13 cellular contexts compared by ENCODE assay signal in the genomic region with DNA sequence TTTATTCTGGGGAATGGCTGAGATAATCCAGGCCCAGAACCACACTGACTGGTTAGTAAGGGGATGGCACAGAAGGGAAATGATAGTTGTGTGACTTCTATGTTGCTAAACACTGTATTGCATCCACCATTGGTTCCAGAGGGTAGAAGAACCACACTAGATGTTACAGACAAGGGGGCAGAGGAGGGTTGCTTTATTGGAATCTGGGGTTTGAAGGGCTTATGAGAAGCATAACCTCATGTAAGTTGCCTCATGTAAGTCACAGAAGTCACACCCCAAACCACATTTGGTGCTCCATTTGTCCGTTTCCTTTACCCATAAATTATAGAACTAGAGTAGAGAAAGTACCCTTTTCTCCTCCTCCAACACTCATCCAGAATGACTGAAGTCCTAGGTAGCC. TPM values are rescaled to one million over a fixed set of nuclear protein-coding genes. Genes with fewer than 3 reads are reported as not detected.
A peak's percentile ranks its signal among the peaks of the same experiment; 100 is the strongest.
DNase-seq lines count a peak whose midpoint lies in the region; ATAC-seq, FAIRE-seq and TF ChIP-seq lines count a peak whose summit lies in the region.
"Had no signal": no experiment of that assay in that cellular context is flagged by ENCODE, and none has a peak within 500 bp of the region (broad histone marks: within the 10 kb centered on the region; RNA-seq: fewer than 3 reads in every experiment).

No MANE protein-coding gene starts in this region.

- DNase-seq in GM12891 (ENCODE audit: insufficient read length, low spot score) (no peak), NB4 (ENCODE audit: low read depth) (peak; percentile 89), RPMI8226 (no peak), aorta (no peak), A673 (ENCODE audit: low spot score) (no peak)
- no peak for DNase-seq in activated T-helper 2 cell treated with anti-CD3 and anti-CD28 coated beads, Interferon-gamma antibody, Interleukin-2, Interleukin-4, amounts not matched to agents 10 μg/mL and 5 μg/mL and 100 μg/mL, durations not matched to agents 14 hours and 24 hours and 36 hours (ENCODE audit: low spot score)
- DNase-seq in stimulated activated naive B cell treated with anti-CD40 and anti-IgM and Interleukin-4, amounts not matched to agents 10 μg/mL and 1 μg/mL and 100 μg/mL, for 72 hours = no peak
- DNase-seq: DMS153, head of caudate nucleus, NCI-H1048, NCI-H526 had no signal

- TF ChIP-seq POLR2A in GM12891 (IDR thresholded peaks at IDR 0.05; ENCODE audit: low read depth, low read length) (no peak), NB4 (IDR thresholded peaks at IDR 0.05; ENCODE audit: extremely low read depth, insufficient read length) (no peak)

- no peak for ATAC-seq in stimulated activated naive B cell treated with anti-CD40 and anti-IgM and Interleukin-4, amounts not matched to agents 10 μg/mL and 1 μg/mL and 100 μg/mL, for 72 hours (replicated peaks)
- ATAC-seq in aorta (ENCODE audit: low FRiP score) = no peak
- ATAC-seq: SK-N-SH treated with all-trans-retinoic acid at 6 μM for 48 hours had no signal

- H3K27me3 Mint-ChIP-seq in activated T-helper 2 cell treated with anti-CD3 and anti-CD28 coated beads, Interferon-gamma antibody, Interleukin-2, Interleukin-4, amounts not matched to agents 10 μg/mL and 5 μg/mL and 100 μg/mL, durations not matched to agents 14 hours and 24 hours and 36 hours (ENCODE audit: low read depth) = no peaks in the 10 kb centered on the region
- H3K27me3 Mint-ChIP-seq in stimulated activated naive B cell treated with anti-CD40 and anti-IgM and Interleukin-4, amounts not matched to agents 10 μg/mL and 1 μg/mL and 100 μg/mL, for 72 hours = no peaks in the 10 kb centered on the region

- intact Hi-C loops in activated T-helper 2 cell treated with anti-CD3 and anti-CD28 coated beads, Interferon-gamma antibody, Interleukin-2, Interleukin-4, amounts not matched to agents 10 μg/mL and 5 μg/mL and 100 μg/mL, durations not matched to agents 14 hours and 24 hours and 36 hours (cut with micrococcal nuclease) = loop anchor here (1.0 to 2.0 kb wide), 8 partner anchors 28 to 304 kb away; a partner anchor contains a TSS
- intact Hi-C loops in aorta (cut with DNase I) (no loop called here), A673 (cut with micrococcal nuclease; ENCODE audit: unreplicated experiment) (no loop called here)

- peak; percentile 64 for FAIRE-seq in GM12891 (lab: Jason Lieb, UNC)

- TF ChIP-seq CTCF in NB4 (IDR thresholded peaks at IDR 0.05; ENCODE audit: low read depth, low read length) (no peak), A673 (conservative IDR thresholded peaks at IDR 0.05; ENCODE audit: low read depth, low read length) (no peak)

- no peaks in the 10 kb centered on the region for H3K9me3 Mint-ChIP-seq in activated T-helper 2 cell treated with anti-CD3 and anti-CD28 coated beads, Interferon-gamma antibody, Interleukin-2, Interleukin-4, amounts not matched to agents 10 μg/mL and 5 μg/mL and 100 μg/mL, durations not matched to agents 14 hours and 24 hours and 36 hours
- peaks cover 1 to 5% of the 10 kb centered on the region in 2 donors for H3K9me3 Mint-ChIP-seq in stimulated activated naive B cell treated with anti-CD40 and anti-IgM and Interleukin-4, amounts not matched to agents 10 μg/mL and 1 μg/mL and 100 μg/mL, for 72 hours

- no peaks in the 10 kb centered on the region for H3K27me3 ChIP-seq in aorta (ENCODE audit: control insufficient read depth in 1 of 2, insufficient read depth in 2 of 2, low read length in 1 of 2)
- no peaks in the 10 kb centered on the region for H3K27me3 ChIP-seq in A673 (replicated peaks; ENCODE audit: insufficient read depth, low read depth, low read length, poor library complexity)

- no TSS peak for BruUV-seq in A673 (replicated peaks; lab: Mats Ljungman, UMichigan)

- peaks cover 46% of the 10 kb centered on the region for H3K4me1 Mint-ChIP-seq in activated T-helper 2 cell treated with anti-CD3 and anti-CD28 coated beads, Interferon-gamma antibody, Interleukin-2, Interleukin-4, amounts not matched to agents 10 μg/mL and 5 μg/mL and 100 μg/mL, durations not matched to agents 14 hours and 24 hours and 36 hours (ENCODE audit: low read depth)
- peaks cover 50 to 67% of the 10 kb centered on the region in 2 donors for H3K4me1 Mint-ChIP-seq in stimulated activated naive B cell treated with anti-CD40 and anti-IgM and Interleukin-4, amounts not matched to agents 10 μg/mL and 1 μg/mL and 100 μg/mL, for 72 hours

- 75 to 83% methylated on average over 1 of the region's 1 CpG for WGBS in aorta, 2 donors

- peak overlapping the region; percentile 98 for H3K27ac Mint-ChIP-seq in activated T-helper 2 cell treated with anti-CD3 and anti-CD28 coated beads, Interferon-gamma antibody, Interleukin-2, Interleukin-4, amounts not matched to agents 10 μg/mL and 5 μg/mL and 100 μg/mL, durations not matched to agents 14 hours and 24 hours and 36 hours
- peak overlapping the region; percentile 97 for H3K27ac Mint-ChIP-seq in stimulated activated naive B cell treated with anti-CD40 and anti-IgM and Interleukin-4, amounts not matched to agents 10 μg/mL and 1 μg/mL and 100 μg/mL, for 72 hours

- H3K27ac ChIP-seq in aorta (ENCODE audit: low read depth in 1 of 2, low read length in 2 of 2) = no peak overlapping the region
- H3K27ac ChIP-seq in A673 (ENCODE audit: low read depth, low read length, poor library complexity, severe bottlenecking) = no peak overlapping the region
- H3K27ac ChIP-seq: parathyroid adenoma had no signal

- H3K4me1 ChIP-seq in aorta (ENCODE audit: control insufficient read depth in 1 of 2, insufficient read depth in 2 of 2, low read length in 2 of 2) (no peaks in the 10 kb centered on the region), A673 (ENCODE audit: insufficient read depth, low read length, poor library complexity, severe bottlenecking) (no peaks in the 10 kb centered on the region)
- H3K4me1 ChIP-seq: parathyroid adenoma had no signal

- H3K36me3 ChIP-seq in aorta (ENCODE audit: control insufficient read depth in 1 of 2, insufficient read depth in 2 of 2, low read length in 1 of 2) (no peaks in the 10 kb centered on the region), A673 (ENCODE audit: insufficient read depth, low read length, poor library complexity, severe bottlenecking) (no peaks in the 10 kb centered on the region)

- H3K4me3 Mint-ChIP-seq in activated T-helper 2 cell treated with anti-CD3 and anti-CD28 coated beads, Interferon-gamma antibody, Interleukin-2, Interleukin-4, amounts not matched to agents 10 μg/mL and 5 μg/mL and 100 μg/mL, durations not matched to agents 14 hours and 24 hours and 36 hours (ENCODE audit: low read depth) = peak overlapping the region; percentile 3
- H3K4me3 Mint-ChIP-seq in stimulated activated naive B cell treated with anti-CD40 and anti-IgM and Interleukin-4, amounts not matched to agents 10 μg/mL and 1 μg/mL and 100 μg/mL, for 72 hours = peak overlapping the region; percentile 69 to 72

- CTCF ChIA-PET in A673 (lab: Charles Lee) = no interaction called here

- H3K4me3 ChIP-seq in NB4 (ENCODE audit: low read depth, low read length) (peak overlapping the region; percentile 50), aorta (ENCODE audit: low read length in 2 of 2) (no peak overlapping the region), A673 (ENCODE audit: low read depth, low read length, poor library complexity, severe bottlenecking) (no peak overlapping the region)

- H3K9me3 ChIP-seq in aorta (ENCODE audit: control insufficient read depth, low read length) (no peaks in the 10 kb centered on the region), A673 (ENCODE audit: low read depth, low read length, poor library complexity, severe bottlenecking) (no peaks in the 10 kb centered on the region)

- POLR2A ChIA-PET in A673 (lab: Charles Lee; ENCODE audit: low non-redundant PET) = no interaction called here

- H3K36me3 Mint-ChIP-seq in activated T-helper 2 cell treated with anti-CD3 and anti-CD28 coated beads, Interferon-gamma antibody, Interleukin-2, Interleukin-4, amounts not matched to agents 10 μg/mL and 5 μg/mL and 100 μg/mL, durations not matched to agents 14 hours and 24 hours and 36 hours (ENCODE audit: low read depth) = peaks cover 16% of the 10 kb centered on the region
- peaks cover 6 to 23% of the 10 kb centered on the region in 2 donors for H3K36me3 Mint-ChIP-seq in stimulated activated naive B cell treated with anti-CD40 and anti-IgM and Interleukin-4, amounts not matched to agents 10 μg/mL and 1 μg/mL and 100 μg/mL, for 72 hours

TF ChIP-seq in GM12891, 5 proteins besides CTCF, POLR2A, EP300 and RAD21:
- TF ChIP-seq TAF1 (IDR thresholded peaks at IDR 0.05; ENCODE audit: low read depth, low read length) (no peak), PAX5 (IDR thresholded peaks at IDR 0.05; ENCODE audit: insufficient read depth, low read length, severe bottlenecking) (no peak), SPI1 (IDR thresholded peaks at IDR 0.05; ENCODE audit: low read depth, low read length) (no peak), POU2F2 (IDR thresholded peaks at IDR 0.05; ENCODE audit: low read depth, low read length) (no peak), POLR2AphosphoS5 (IDR thresholded peaks at IDR 0.05; ENCODE audit: low read depth, low read length) (no peak)

RNA-seq across cellular contexts. Expression of a gene that starts 5.5 kb away (rescaled TPM):
- polyA plus RNA-seq in GM12891 (2012; ENCODE audit: low read depth, missing spikeins) = 354 TPM
- total RNA-seq in activated T-helper 2 cell treated with anti-CD3 and anti-CD28 coated beads, Interferon-gamma antibody, Interleukin-2, Interleukin-4, amounts not matched to agents 10 μg/mL and 5 μg/mL and 100 μg/mL, durations not matched to agents 14 hours and 24 hours and 36 hours = 396 and 397 TPM in 2 replicates
- 100 to 1,000 TPM in 1 of 2 donors, 10 to 100 TPM in 1; 91.6 to 109 TPM for total RNA-seq in aorta
- polyA plus RNA-seq in aorta = 100 to 1,000 TPM in 1 of 2 donors, 10 to 100 TPM in 1; 95.7 to 174 TPM
- 364 and 392 TPM in 2 replicates for total RNA-seq in A673 (2021)
